Comparison of ENCODE assay signal across 1 cellular context in the genomic region with DNA sequence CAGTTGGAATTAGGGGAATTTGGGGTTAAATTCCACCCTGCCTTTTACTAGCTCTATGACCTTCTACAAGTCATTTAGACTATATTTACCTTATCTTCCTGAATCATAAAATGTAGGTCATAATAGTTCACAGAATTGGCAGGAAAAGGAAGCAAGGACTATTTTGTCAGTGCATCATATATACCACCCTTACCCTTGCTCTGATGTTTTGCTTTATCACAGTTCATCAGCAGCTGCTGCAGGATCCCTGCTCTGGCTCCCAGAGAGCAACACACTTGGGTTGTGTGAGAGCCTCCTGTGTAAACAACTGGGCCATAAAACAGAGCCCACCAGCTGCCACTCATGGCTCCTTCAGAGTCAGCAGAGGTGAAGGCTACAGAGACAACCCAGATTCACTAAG.
TF ChIP-seq lines count a peak whose summit lies in the region.

No MANE protein-coding gene starts in this region.

TF ChIP-seq in HepG2, 621 proteins besides CTCF, POLR2A, EP300 and RAD21 (continued from another document):
- TF ChIP-seq, protein P1, sequence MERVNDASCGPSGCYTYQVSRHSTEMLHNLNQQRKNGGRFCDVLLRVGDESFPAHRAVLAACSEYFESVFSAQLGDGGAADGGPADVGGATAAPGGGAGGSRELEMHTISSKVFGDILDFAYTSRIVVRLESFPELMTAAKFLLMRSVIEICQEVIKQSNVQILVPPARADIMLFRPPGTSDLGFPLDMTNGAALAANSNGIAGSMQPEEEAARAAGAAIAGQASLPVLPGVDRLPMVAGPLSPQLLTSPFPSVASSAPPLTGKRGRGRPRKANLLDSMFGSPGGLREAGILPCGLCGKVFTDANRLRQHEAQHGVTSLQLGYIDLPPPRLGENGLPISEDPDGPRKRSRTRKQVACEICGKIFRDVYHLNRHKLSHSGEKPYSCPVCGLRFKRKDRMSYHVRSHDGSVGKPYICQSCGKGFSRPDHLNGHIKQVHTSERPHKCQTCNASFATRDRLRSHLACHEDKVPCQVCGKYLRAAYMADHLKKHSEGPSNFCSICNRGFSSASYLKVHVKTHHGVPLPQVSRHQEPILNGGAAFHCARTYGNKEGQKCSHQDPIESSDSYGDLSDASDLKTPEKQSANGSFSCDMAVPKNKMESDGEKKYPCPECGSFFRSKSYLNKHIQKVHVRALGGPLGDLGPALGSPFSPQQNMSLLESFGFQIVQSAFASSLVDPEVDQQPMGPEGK (CRISPR knock-in tag; IDR thresholded peaks at IDR 0.05), result no peak
- TF ChIP-seq IKZF4 (CRISPR knock-in tag; IDR thresholded peaks at IDR 0.05; ENCODE audit: borderline replicate concordance, low read depth, not compliant biosample characterization) (no peak), FOXP1 (IDR thresholded peaks at IDR 0.05) (no peak), FOXP1 (CRISPR knock-in tag; IDR thresholded peaks at IDR 0.05) (no peak), MYNN (CRISPR knock-in tag; IDR thresholded peaks at IDR 0.05; ENCODE audit: low read depth) (no peak), LCORL (IDR thresholded peaks at IDR 0.05) (no peak), LCORL (CRISPR knock-in tag; IDR thresholded peaks at IDR 0.05) (no peak), SKI (IDR thresholded peaks at IDR 0.05; ENCODE audit: partially characterized antibody) (no peak), NR3C1 (CRISPR knock-in tag; IDR thresholded peaks at IDR 0.05) (no peak)
